ENCODE assay signal across 9 cellular contexts in the genomic region with DNA sequence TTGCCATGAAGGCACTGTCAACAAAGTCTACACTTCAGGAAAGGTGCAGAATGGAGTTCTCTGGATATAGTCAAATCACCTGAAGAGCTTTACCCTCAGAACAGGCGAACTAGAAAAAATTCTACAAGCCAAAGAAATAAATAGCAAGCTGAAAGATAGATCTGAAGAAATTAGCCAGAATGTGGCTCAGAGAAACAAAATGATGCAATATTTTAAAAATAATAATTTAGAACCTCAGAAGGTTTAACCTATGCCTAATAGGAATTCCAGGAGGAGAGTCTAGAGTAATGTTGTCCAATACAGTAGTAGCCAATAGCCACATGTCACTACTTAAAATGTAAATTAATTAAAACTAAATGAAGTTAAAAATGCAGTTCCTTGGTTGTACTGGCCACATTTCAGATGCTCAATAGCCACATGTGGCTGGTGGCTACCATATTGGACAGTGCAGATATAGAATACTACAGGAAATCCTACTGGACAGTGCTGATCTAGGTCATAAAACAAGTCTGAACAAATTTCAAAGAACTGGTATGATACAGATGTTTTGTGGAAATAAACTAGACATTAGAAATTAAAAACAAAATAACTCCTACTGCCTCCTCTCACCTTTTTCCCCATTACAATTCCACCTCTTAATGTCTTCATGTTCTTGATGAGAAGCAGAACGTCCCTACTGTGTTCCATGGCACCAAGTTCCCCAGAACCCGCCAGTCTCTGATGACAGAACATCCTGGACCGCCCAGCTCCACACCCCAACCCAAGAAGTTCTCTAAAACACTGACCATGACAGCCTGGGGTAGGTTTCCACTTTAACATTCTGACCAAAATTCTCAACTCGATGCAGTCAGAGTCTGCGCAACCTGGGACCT. TPM values are rescaled to one million over a fixed set of nuclear protein-coding genes. Genes with fewer than 3 reads are reported as not detected.
DNase-seq lines count a peak whose midpoint lies in the region; ATAC-seq and TF ChIP-seq lines count a peak whose summit lies in the region.
"Had no signal": no experiment of that assay in that cellular context is flagged by ENCODE, and none has a peak within 500 bp of the region (broad histone marks: within the 10 kb centered on the region; RNA-seq: fewer than 3 reads in every experiment).

No MANE protein-coding gene starts in this region.

- in situ Hi-C loops in astrocyte of the spinal cord (cut with HindIII; ENCODE audit: low sequenced_read_pairs), result no loop called here

- 17% methylated on average over 6 of the region's 6 CpGs for WGBS in thymus

- peak overlapping the region; percentile 81 for H3K4me3 ChIP-seq in A673 (ENCODE audit: low read depth, low read length, poor library complexity, severe bottlenecking)
- H3K4me3 ChIP-seq in astrocyte of the spinal cord (ENCODE audit: low read depth, low read length), result peak overlapping the region; percentile 97
- peak overlapping the region; percentile 86 for H3K4me3 ChIP-seq in thymus (ENCODE audit: low read length)

- DNase-seq in A673 (ENCODE audit: low spot score), result no peak
- no peak for DNase-seq in astrocyte of the spinal cord (ENCODE audit: low read depth, low spot score)
- no peak for DNase-seq in left colon
- no peak for DNase-seq in COLO668 (lab: John Stamatoyannopoulos, UW; ENCODE audit: unreplicated experiment)
- DNase-seq in NCI-H2171 treated with DMSO at 0.1 percent for 48 hours (lab: John Stamatoyannopoulos, UW), result no peak

- H3K9me3 ChIP-seq in A673 (ENCODE audit: low read depth, low read length, poor library complexity, severe bottlenecking), result no peaks in the 10 kb centered on the region
- no peaks in the 10 kb centered on the region for H3K9me3 ChIP-seq in thymus (ENCODE audit: control insufficient read depth)

- no peaks in the 10 kb centered on the region for H3K4me1 ChIP-seq in A673 (ENCODE audit: insufficient read depth, low read length, poor library complexity, severe bottlenecking)
- no peaks in the 10 kb centered on the region for H3K4me1 ChIP-seq in thymus (ENCODE audit: control insufficient read depth, insufficient read depth, low read length)

- H3K27ac ChIP-seq in A673 (ENCODE audit: low read depth, low read length, poor library complexity, severe bottlenecking) (peak overlapping the region; percentile 70), thymus (ENCODE audit: low read depth) (peak overlapping the region; percentile 70)

- peaks cover 23% of the 10 kb centered on the region for H3K27me3 ChIP-seq in A673 (replicated peaks; ENCODE audit: insufficient read depth, low read depth, low read length, poor library complexity)
- H3K27me3 ChIP-seq in thymus (ENCODE audit: control insufficient read depth, insufficient read depth), result no peaks in the 10 kb centered on the region

- BruUV-seq in A673 (replicated peaks; lab: Mats Ljungman, UMichigan), result TSS peak; percentile 82

- POLR2A ChIA-PET in A673 (lab: Charles Lee; ENCODE audit: low non-redundant PET), result no interaction called here

- intact Hi-C loops in A673 (cut with micrococcal nuclease; ENCODE audit: unreplicated experiment) (no loop called here), left colon (cut with DNase I, micrococcal nuclease) (no loop called here)

- H3K36me3 ChIP-seq in A673 (ENCODE audit: insufficient read depth, low read length, poor library complexity, severe bottlenecking), result no peaks in the 10 kb centered on the region
- H3K36me3 ChIP-seq in thymus (ENCODE audit: control insufficient read depth, insufficient read depth), result no peaks in the 10 kb centered on the region

- ATAC-seq in GM19372 (IDR thresholded peaks at IDR 0.05; ENCODE audit: low read depth, unreplicated experiment) (peak; percentile 40), HG03442 (IDR thresholded peaks at IDR 0.05; ENCODE audit: unreplicated experiment) (peak; percentile 31), left colon (peak; percentile 57)

- CTCF ChIA-PET in A673 (lab: Charles Lee), result no interaction called here

- TF ChIP-seq CTCF in A673 (conservative IDR thresholded peaks at IDR 0.05; ENCODE audit: low read depth, low read length) (no peak), astrocyte of the spinal cord (IDR thresholded peaks at IDR 0.05; ENCODE audit: low read depth, low read length) (no peak)

RNA-seq across cellular contexts. Expression of gene CDADC1, which starts 0.6 kb away (rescaled TPM):
- total RNA-seq in A673 (2021), result 19.2 and 24.2 TPM in 2 replicates
- total RNA-seq in left colon, result 1 to 10 TPM; 6.5 to 7.1 TPM
- polyA plus RNA-seq in thymus, result 8.0 TPM

RNA-seq across cellular contexts. Expression of gene MLNR, which starts 26.9 kb away (rescaled TPM):
- total RNA-seq in A673 (2021) (not detected in 2 replicates), left colon (not detected)
- not detected for polyA plus RNA-seq in thymus
- total RNA-seq: pulmonary artery endothelial cell had no signal
